Comparison of ENCODE assay signal across 1 cellular context in genomic region chr15:91469627-91470567, GRCh38.
TF ChIP-seq lines count a peak whose summit lies in the region.

No MANE protein-coding gene starts in this region.

TF ChIP-seq in K562, 482 proteins besides CTCF, POLR2A, EP300 and RAD21 (continues in another document):
- TF ChIP-seq RERE (CRISPR knock-in tag; IDR thresholded peaks at IDR 0.05; ENCODE audit: borderline replicate concordance) (no peak), ERF (CRISPR knock-in tag; IDR thresholded peaks at IDR 0.05) (no peak), FOXJ2 (tag; IDR thresholded peaks at IDR 0.05) (peak; percentile 86), MCM2 (IDR thresholded peaks at IDR 0.05; ENCODE audit: low read depth) (no peak), RHOXF2B (CRISPR knock-in tag; conservative IDR thresholded peaks at IDR 0.05) (no peak), CBX8 (IDR thresholded peaks at IDR 0.05; ENCODE audit: borderline replicate concordance, extremely low read depth, low read depth, low read length, poor library complexity, severe bottlenecking) (no peak), CGGBP1 (CRISPR knock-in tag; IDR thresholded peaks at IDR 0.05) (no peak), MBD2 (IDR thresholded peaks at IDR 0.05; ENCODE audit: borderline replicate concordance, low read depth) (0 out of 2 replicates have a peak, but pooled peaks have one; percentile 19), ZFP91 (CRISPR knock-in tag; IDR thresholded peaks at IDR 0.05) (no peak), CREM (IDR thresholded peaks at IDR 0.05; ENCODE audit: low read depth) (no peak), ZNF609 (CRISPR knock-in tag; IDR thresholded peaks at IDR 0.05; ENCODE audit: borderline replicate concordance) (no peak), ZNF347 (CRISPR knock-in tag; IDR thresholded peaks at IDR 0.05; ENCODE audit: low read depth) (no peak), NFYB (IDR thresholded peaks at IDR 0.05; ENCODE audit: extremely low read depth, insufficient read length) (no peak), ZNF24 (IDR thresholded peaks at IDR 0.05) (0 out of 2 replicates have a peak, but pooled peaks have one; percentile 19), MGA (IDR thresholded peaks at IDR 0.05) (peak; percentile 56), ZNF408 (CRISPR knock-in tag; IDR thresholded peaks at IDR 0.05; ENCODE audit: low read depth) (no peak), CC2D1A (IDR thresholded peaks at IDR 0.05) (no peak), U2AF2 (optimal IDR thresholded peaks at IDR 0.05; ENCODE audit: low read depth, low read length) (no peak), AFF4 (CRISPR knock-in tag; IDR thresholded peaks at IDR 0.05) (no peak), ZBTB2 (IDR thresholded peaks at IDR 0.05) (no peak)
